ENCODE assay signal across 1 cellular context in genomic region chr14:99122521-99123125, GRCh38.
TF ChIP-seq lines count a peak whose summit lies in the region.

No MANE protein-coding gene starts in this region.

TF ChIP-seq in HEK293, 187 proteins besides CTCF, POLR2A, EP300 and RAD21 (continued from another document):
- peak; percentile 71 for TF ChIP-seq PATZ1 (tag by site-specific recombination; IDR thresholded peaks at IDR 0.05)
- TF ChIP-seq MZF1 (tag by site-specific recombination; IDR thresholded peaks at IDR 0.05; ENCODE audit: borderline replicate concordance), result peak; percentile 72
- TF ChIP-seq ZIC2 (tag by site-specific recombination; IDR thresholded peaks at IDR 0.05), result peak; percentile 8; the same call in 1 of the 2 replicates
- TF ChIP-seq ZBTB48 (tag by site-specific recombination; IDR thresholded peaks at IDR 0.05), result 0 out of 2 replicates have a peak, but pooled peaks have one; percentile 20
- TF ChIP-seq ZBTB10 (tag by site-specific recombination; IDR thresholded peaks at IDR 0.05), result no peak
- TF ChIP-seq PRDM6 (tag by site-specific recombination; IDR thresholded peaks at IDR 0.05), result peak; percentile 44; the same call in 1 of the 2 replicates
- peak; percentile 49 for TF ChIP-seq ZNF654 (tag by site-specific recombination; IDR thresholded peaks at IDR 0.05; ENCODE audit: low read depth)
- TF ChIP-seq ZNF692 (tag by site-specific recombination; IDR thresholded peaks at IDR 0.05), result peak; percentile 60
- peak; percentile 42; the same call in 1 of the 2 replicates for TF ChIP-seq ZBTB8A (tag by site-specific recombination; IDR thresholded peaks at IDR 0.05)
- peak; percentile 52; the same call in 1 of the 2 replicates for TF ChIP-seq ZNF24 (tag by site-specific recombination; IDR thresholded peaks at IDR 0.05)
- peak; percentile 89 for TF ChIP-seq ZNF423 (tag by site-specific recombination; IDR thresholded peaks at IDR 0.05)
- no peak for TF ChIP-seq ZFP3 (tag by site-specific recombination; IDR thresholded peaks at IDR 0.05; ENCODE audit: low read depth)
- TF ChIP-seq HOXC10 (CRISPR knock-in tag; IDR thresholded peaks at IDR 0.05), result no peak
- TF ChIP-seq SP7 (tag by site-specific recombination; IDR thresholded peaks at IDR 0.05), result peak; percentile 74
- peak; percentile 66; the same call in 1 of the 2 replicates for TF ChIP-seq GLI2 (tag by site-specific recombination; IDR thresholded peaks at IDR 0.05; ENCODE audit: borderline replicate concordance, low read depth)
- no peak for TF ChIP-seq ZNF274 (IDR thresholded peaks at IDR 0.05; ENCODE audit: low read length)
- TF ChIP-seq ZNF274 (tag by site-specific recombination; IDR thresholded peaks at IDR 0.05; ENCODE audit: borderline replicate concordance), result no peak
- TF ChIP-seq HOXD13 (CRISPR knock-in tag; IDR thresholded peaks at IDR 0.05; ENCODE audit: borderline replicate concordance), result no peak
- TF ChIP-seq ZNF366 (tag by site-specific recombination; conservative IDR thresholded peaks at IDR 0.05), result peak; percentile 42; the same call in 1 of the 2 replicates
